In genomic region chr15:51647128-51647562, GRCh38 we compare ENCODE assay signal across 9 cellular contexts. TPM values are rescaled to one million over a fixed set of nuclear protein-coding genes. Genes with fewer than 3 reads are reported as not detected.
DNase-seq lines count a peak whose midpoint lies in the region; ATAC-seq and TF ChIP-seq lines count a peak whose summit lies in the region.
"Had no signal": no experiment of that assay in that cellular context is flagged by ENCODE, and none has a peak within 500 bp of the region (broad histone marks: within the 10 kb centered on the region; RNA-seq: fewer than 3 reads in every experiment).

No MANE protein-coding gene starts in this region.

- TF ChIP-seq CTCF in NB4 (IDR thresholded peaks at IDR 0.05; ENCODE audit: low read depth, low read length) (no peak), nephron progenitor cell (IDR thresholded peaks at IDR 0.05) (no peak)

- H3K4me1 Mint-ChIP-seq in nephron progenitor cell = no peaks in the 10 kb centered on the region

- DNase-seq in COR-L47 (lab: John Stamatoyannopoulos, UW) = peak; percentile 26
- peak; percentile 80 for DNase-seq in NB4 (ENCODE audit: low read depth)
- DNase-seq in amniotic epithelial cell (ENCODE audit: low read depth) = peak; percentile 83
- peak; percentile 29 to 52 for DNase-seq in lung microvascular endothelial cell (ENCODE audit: low read depth in 2 of 2)
- DNase-seq in activated CD4-positive, alpha-beta T cell treated with anti-CD3 and anti-CD28 coated beads for 1 hour = no peak
- no peak for DNase-seq in stimulated activated CD8-positive, alpha-beta memory T cell treated with anti-CD3 and anti-CD28 coated beads, Interleukin-4, amount 100 ng/mL, for 48 hours
- no peak for DNase-seq in nephron progenitor cell

- ATAC-seq in HG03571 (IDR thresholded peaks at IDR 0.05; ENCODE audit: unreplicated experiment) = no peak

- no peak overlapping the region for H3K4me3 Mint-ChIP-seq in nephron progenitor cell

- TF ChIP-seq POLR2A in NB4 (IDR thresholded peaks at IDR 0.05; ENCODE audit: extremely low read depth, insufficient read length) = no peak

- no peaks in the 10 kb centered on the region for H3K36me3 Mint-ChIP-seq in nephron progenitor cell (ENCODE audit: low read depth)

- no peak overlapping the region for H3K4me3 ChIP-seq in NB4 (ENCODE audit: low read depth, low read length)

- no peak overlapping the region for H3K27ac Mint-ChIP-seq in nephron progenitor cell

- H3K9me3 Mint-ChIP-seq in nephron progenitor cell = no peaks in the 10 kb centered on the region

- H3K27me3 Mint-ChIP-seq in nephron progenitor cell (ENCODE audit: low read depth, poor library complexity) = peaks cover 13% of the 10 kb centered on the region

RNA-seq across cellular contexts. Expression of gene DMXL2, which starts 24.6 kb away (rescaled TPM):
- 4.6 and 6.5 TPM in 2 replicates for total RNA-seq in lung microvascular endothelial cell

RNA-seq across cellular contexts. Expression of gene SCG3, which starts 34.2 kb away (rescaled TPM):
- under 0.01 and 0.22 TPM in 2 replicates for total RNA-seq in lung microvascular endothelial cell
- total RNA-seq: T-helper 1 cell treated with Interleukin-12 subunit alpha and Interleukin-12 subunit beta and Interleukin-4 antibody, amounts not matched to agents 30 ng/mL and 1 ng/mL, for 36 hours had no signal

Comparison
In these comparisons a context has a peak if more than half of its experiments do, and no peak if none do; other contexts are left out.
1. DNase-seq: peak in COR-L47 (single experiment), NB4 (single experiment), amniotic epithelial cell (single experiment) and lung microvascular endothelial cell (2 of 2); none in activated CD4-positive, alpha-beta T cell treated with anti-CD3 and anti-CD28 coated beads for 1 hour (single experiment), stimulated activated CD8-positive, alpha-beta memory T cell treated with anti-CD3 and anti-CD28 coated beads, Interleukin-4, amount 100 ng/mL, for 48 hours (single experiment) and nephron progenitor cell (single experiment).